Comparison of ENCODE assay signal across 18 cellular contexts in genomic region chr1:105865546-105865945, GRCh38.
"Had no signal": no experiment of that assay in that cellular context is flagged by ENCODE, and none has a peak within 500 bp of the region (broad histone marks: within the 10 kb centered on the region; RNA-seq: fewer than 3 reads in every experiment).

No MANE protein-coding gene starts in this region.

- H3K36me3 ChIP-seq: brain microvascular endothelial cell, esophagus squamous epithelium, left lung, upper lobe of right lung had no signal

- H3K4me3 ChIP-seq: esophagus squamous epithelium, left lung, psoas muscle, testis, upper lobe of right lung had no signal

- H3K27ac ChIP-seq: brain microvascular endothelial cell, esophagus squamous epithelium, left lung, psoas muscle, testis, upper lobe of right lung had no signal

- H3K9me3 ChIP-seq: esophagus squamous epithelium, psoas muscle, testis, upper lobe of right lung had no signal

- ATAC-seq: activated CD4-positive, CD25-positive, alpha-beta regulatory T cell treated with anti-CD3 and anti-CD28 coated beads, Interleukin-2, amount 50 U/mL, for 24 hours; activated CD8-positive, alpha-beta memory T cell treated with anti-CD3 and anti-CD28 coated beads, Interleukin-2, amount 10 ng/mL, durations not matched to agents 7 days and 5 days; left lung; natural killer cell treated with Interleukin-12 subunit alpha and Interleukin-12 subunit beta and Interleukin-15 and Interleukin-18, amount 100 ng/mL, for 72 hours; psoas muscle; stimulated activated naive CD8-positive, alpha-beta T cell treated with anti-CD3 and anti-CD28 coated beads, Interleukin-15, amount 100 ng/mL, for 72 hours; upper lobe of right lung had no signal

- DNase-seq: activated CD8-positive, alpha-beta memory T cell treated with anti-CD3 and anti-CD28 coated beads, Interleukin-2, amount 10 ng/mL, durations not matched to agents 7 days and 5 days; activated effector memory CD4-positive, alpha-beta T cell treated with Interleukin-2 at 50 U/mL for 16 hours; activated T-cell treated with anti-CD3 and anti-CD28 coated beads, Interleukin-2, amount 50 U/mL, for 24 hours; amniotic stem cell; brain microvascular endothelial cell; esophagus squamous epithelium; foreskin fibroblast; head of caudate nucleus; left lung; occipital lobe; psoas muscle; stimulated activated CD4-positive, alpha-beta T cell treated with anti-CD3 and anti-CD28 coated beads, Interleukin-2, amount 100 ng/mL, for 48 hours; stimulated activated naive CD8-positive, alpha-beta T cell treated with anti-CD3 and anti-CD28 coated beads, Interleukin-15, amount 100 ng/mL, for 72 hours; T-helper 2 cell; testis; upper lobe of right lung had no signal

- H3K4me1 ChIP-seq: esophagus squamous epithelium, left lung, psoas muscle, testis, upper lobe of right lung had no signal

- H3K27me3 ChIP-seq: brain microvascular endothelial cell, esophagus squamous epithelium, left lung, testis, upper lobe of right lung had no signal
